Comparison of ENCODE assay signal across 18 cellular contexts in the genomic region with DNA sequence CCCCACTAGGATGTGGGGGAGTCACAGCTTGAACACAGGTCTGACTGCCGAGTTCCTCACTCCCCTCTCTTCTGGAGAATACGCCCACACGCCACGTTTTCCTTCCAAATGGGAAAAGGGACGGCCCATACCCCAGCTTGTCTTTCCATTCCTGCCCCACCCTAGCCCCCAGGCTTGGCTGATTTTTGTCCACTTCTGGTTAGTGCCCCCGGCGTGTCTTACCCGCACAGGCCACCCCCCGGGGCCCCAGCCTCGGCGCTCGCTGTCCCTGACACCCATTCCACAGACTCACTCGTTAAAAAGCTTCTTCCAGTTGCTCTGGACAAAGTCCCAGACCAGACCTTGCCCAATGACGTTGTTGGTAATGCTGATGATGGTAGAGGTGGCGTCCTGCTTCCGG. TPM values are rescaled to one million over a fixed set of nuclear protein-coding genes. Genes with fewer than 3 reads are reported as not detected.
A peak's percentile ranks its signal among the peaks of the same experiment; 100 is the strongest.
DNase-seq lines count a peak whose midpoint lies in the region; ATAC-seq and TF ChIP-seq lines count a peak whose summit lies in the region.
"Had no signal": no experiment of that assay in that cellular context is flagged by ENCODE, and none has a peak within 500 bp of the region (broad histone marks: within the 10 kb centered on the region; RNA-seq: fewer than 3 reads in every experiment).

No MANE protein-coding gene starts in this region.

- no peaks in the 10 kb centered on the region for H4K20me1 ChIP-seq in neural progenitor cell (ENCODE audit: low read depth)

- CTCF ChIA-PET in RWPE1 (lab: Yijun Ruan, JAX): no interaction called here
- CTCF ChIA-PET in Calu3 (lab: Charles Lee): interaction anchor here (0.6 kb wide), 1 partner anchor 1523 kb away, joined by 3 read pairs; no protein-coding TSS in a partner anchor

- H3F3A ChIP-seq in neural progenitor cell (ENCODE audit: low read depth): no peaks in the 10 kb centered on the region

- H3K9ac ChIP-seq in neural progenitor cell: no peak overlapping the region

- DNase-seq in H7 (peak; percentile 28), RWPE1 (ENCODE audit: low spot score) (no peak), mucosa of descending colon (peak in 2 of 3 donors; percentile 15), Calu3 (no peak), NCI-H1930 (lab: John Stamatoyannopoulos, UW) (no peak), neural progenitor cell (ENCODE audit: low spot score) (no peak), superior temporal gyrus (ENCODE audit: extremely low spot score) (no peak)
- DNase-seq: ACHN; C1 segment of cervical spinal cord; CD4-positive, alpha-beta T cell; DMS153; DMS79 treated with DMSO at 0.1 percent for 48 hours; EL; IMR-90 had no signal

- H3K4me2 ChIP-seq in neural progenitor cell: no peak overlapping the region

- H3K9me3 ChIP-seq in mucosa of descending colon (no peaks in the 10 kb centered on the region), neural progenitor cell (ENCODE audit: low read depth) (peaks cover 6% of the 10 kb centered on the region)

- H3K79me2 ChIP-seq in neural progenitor cell (ENCODE audit: low read depth): no peaks in the 10 kb centered on the region

- H3K9me3 Mint-ChIP-seq in dendritic cell treated with granulocyte-macrophage colony-stimulating factor and Interleukin-4, amounts not matched to agents 40 ng/mL and 50 ng/mL, for 4 days: no peaks in the 10 kb centered on the region
- H3K9me3 Mint-ChIP-seq in Calu3 (ENCODE audit: low read depth, unreplicated experiment) (no peaks in the 10 kb centered on the region), neural progenitor cell (peaks cover 12% of the 10 kb centered on the region)

- POLR2A ChIA-PET in RWPE1 (lab: Yijun Ruan, JAX; ENCODE audit: low non-redundant PET): no interaction called here

- H3K27me3 Mint-ChIP-seq in dendritic cell treated with granulocyte-macrophage colony-stimulating factor and Interleukin-4, amounts not matched to agents 40 ng/mL and 50 ng/mL, for 4 days: no peaks in the 10 kb centered on the region
- H3K27me3 Mint-ChIP-seq in Calu3 (ENCODE audit: unreplicated experiment): no peaks in the 10 kb centered on the region
- H3K27me3 Mint-ChIP-seq in neural progenitor cell (ENCODE audit: insufficient read depth, low read depth): peaks cover 1% of the 10 kb centered on the region

- H3K4me1 ChIP-seq in mucosa of descending colon (ENCODE audit: low read depth) (peaks cover 3% of the 10 kb centered on the region), neural progenitor cell (no peaks in the 10 kb centered on the region)

- H3K36me3 ChIP-seq in H7 (replicated peaks; ENCODE audit: control insufficient read depth, insufficient read depth, low read length) (no peaks in the 10 kb centered on the region), mucosa of descending colon (ENCODE audit: low read depth) (no peaks in the 10 kb centered on the region), neural progenitor cell (no peaks in the 10 kb centered on the region)

- H3K36me3 Mint-ChIP-seq in dendritic cell treated with granulocyte-macrophage colony-stimulating factor and Interleukin-4, amounts not matched to agents 40 ng/mL and 50 ng/mL, for 4 days (ENCODE audit: low read depth): peaks cover 100% of the 10 kb centered on the region
- H3K36me3 Mint-ChIP-seq in Calu3 (ENCODE audit: insufficient read depth, unreplicated experiment) (peaks cover 6% of the 10 kb centered on the region), neural progenitor cell (no peaks in the 10 kb centered on the region)

- peak overlapping the region; percentile 11; the same call in 1 of the 2 replicates for H3K27ac ChIP-seq in RWPE1
- H3K27ac ChIP-seq in neural progenitor cell: no peak overlapping the region

- no peak overlapping the region for H3K4me3 ChIP-seq in H7 (ENCODE audit: insufficient read depth, low read depth, low read length)
- H3K4me3 ChIP-seq in mucosa of descending colon: no peak overlapping the region
- no peak overlapping the region for H3K4me3 ChIP-seq in neural progenitor cell

- BruUV-seq in Calu3 (replicated peaks; lab: Mats Ljungman, UMichigan): no TSS peak

- H3K4me3 Mint-ChIP-seq in dendritic cell treated with granulocyte-macrophage colony-stimulating factor and Interleukin-4, amounts not matched to agents 40 ng/mL and 50 ng/mL, for 4 days: no peak overlapping the region
- no peak overlapping the region for H3K4me3 Mint-ChIP-seq in Calu3 (ENCODE audit: low read depth, unreplicated experiment)
- H3K4me3 Mint-ChIP-seq in neural progenitor cell: no peak overlapping the region
- H3K4me3 Mint-ChIP-seq: B cell; CD4-positive, alpha-beta T cell had no signal

- intact Hi-C loops in dendritic cell treated with granulocyte-macrophage colony-stimulating factor and Interleukin-4, amounts not matched to agents 40 ng/mL and 50 ng/mL, for 4 days (cut with micrococcal nuclease): no loop called here
- intact Hi-C loops in mucosa of descending colon (cut with DNase I, micrococcal nuclease): no loop called here
- intact Hi-C loops in Calu3 (cut with micrococcal nuclease; ENCODE audit: unreplicated experiment): no loop called here

- no peaks in the 10 kb centered on the region for H3K27me3 ChIP-seq in H7 (ENCODE audit: control insufficient read depth, insufficient read depth, low read length)
- H3K27me3 ChIP-seq in neural progenitor cell: no peaks in the 10 kb centered on the region

- H3K27ac Mint-ChIP-seq in dendritic cell treated with granulocyte-macrophage colony-stimulating factor and Interleukin-4, amounts not matched to agents 40 ng/mL and 50 ng/mL, for 4 days: peak overlapping the region; percentile 47
- no peak overlapping the region for H3K27ac Mint-ChIP-seq in Calu3 (ENCODE audit: unreplicated experiment)
- no peak overlapping the region for H3K27ac Mint-ChIP-seq in neural progenitor cell
- H3K27ac Mint-ChIP-seq: B cell; CD4-positive, alpha-beta T cell had no signal

- no peak for TF ChIP-seq CTCF in RWPE1 (conservative IDR thresholded peaks at IDR 0.05; ENCODE audit: low read depth)
- no peak for TF ChIP-seq CTCF in mucosa of descending colon (IDR thresholded peaks at IDR 0.05)
- TF ChIP-seq CTCF in Calu3 (IDR thresholded peaks at IDR 0.05; ENCODE audit: unreplicated experiment): no peak
- no peak for TF ChIP-seq CTCF in neural progenitor cell (IDR thresholded peaks at IDR 0.05)

- H3K4me1 Mint-ChIP-seq in dendritic cell treated with granulocyte-macrophage colony-stimulating factor and Interleukin-4, amounts not matched to agents 40 ng/mL and 50 ng/mL, for 4 days (ENCODE audit: low read depth): peaks cover 28% of the 10 kb centered on the region
- H3K4me1 Mint-ChIP-seq in Calu3 (ENCODE audit: low read depth, unreplicated experiment) (peaks cover 15% of the 10 kb centered on the region), neural progenitor cell (no peaks in the 10 kb centered on the region)
- H3K4me1 Mint-ChIP-seq: B cell had no signal

- no peak for ATAC-seq in mucosa of descending colon
- ATAC-seq: HCT116 had no signal

- H2AFZ ChIP-seq in neural progenitor cell (replicated peaks): no peak overlapping the region

RNA-seq across cellular contexts. Expression of gene MESP2, which starts 14.5 kb away (rescaled TPM):
- 2.0 TPM in 2 replicates for total RNA-seq in H7 (2014; rRNA removed; shearing (Covaris generic))
- total RNA-seq in mucosa of descending colon (1 to 10 TPM in 2 of 3 donors, under 1 TPM in 1; 0.79 to 4.7 (median 1.2) TPM), Calu3 (2022) (not detected in 2 replicates), neural progenitor cell (ENCODE audit: low replicate concordance) (0.19 TPM in 1 of 2 replicates, not detected in the other)
- total RNA-seq: A172; B cell; CD4-positive, alpha-beta T cell had no signal

RNA-seq across cellular contexts. Expression of gene ANPEP, which starts 24.0 kb away (rescaled TPM):
- 3.3 and 6.7 TPM in 2 replicates for total RNA-seq in H7 (2014; rRNA removed; shearing (Covaris generic))
- 1,000 to 10,000 TPM in 1 of 3 donors, 100 to 1,000 TPM in 2; 270 to 1,014 (median 289) TPM for total RNA-seq in mucosa of descending colon
- 0.68 and 1.8 TPM in 2 replicates for total RNA-seq in Calu3 (2022)
- total RNA-seq in neural progenitor cell (ENCODE audit: low replicate concordance): 2.7 and 4.7 TPM in 2 replicates

RNA-seq across cellular contexts. Expression of gene MESP1, which starts 39.6 kb away (rescaled TPM):
- total RNA-seq in H7 (2014; rRNA removed; shearing (Covaris generic)): 1.6 and 2.6 TPM in 2 replicates
- total RNA-seq in mucosa of descending colon: 10 to 100 TPM in 1 of 3 donors, 1 to 10 TPM in 2; 4.6 to 10.2 (median 8.5) TPM
- 5.3 and 5.9 TPM in 2 replicates for total RNA-seq in Calu3 (2022)
- total RNA-seq in neural progenitor cell (ENCODE audit: low replicate concordance): 0.31 TPM in 1 of 2 replicates, not detected in the other

Comparison
In these comparisons a context has a peak if more than half of its experiments do, and no peak if none do; other contexts are left out.
1. DNase-seq: peak in H7 (single experiment) and mucosa of descending colon (2 of 3); none in RWPE1 (single experiment), Calu3 (single experiment), NCI-H1930 (0 of 2), neural progenitor cell (single experiment) and superior temporal gyrus (single experiment).
2. RNA of gene ANPEP, which starts 24.0 kb away (total RNA-seq): 270 to 1,014 TPM in mucosa of descending colon; 3.3 to 6.7 TPM in H7, 2.7 to 4.7 TPM in neural progenitor cell and 0.68 to 1.8 TPM in Calu3; every median in the first group is over 10 times any median in the second.